ENCODE assay signal across 12 cellular contexts in the genomic region with DNA sequence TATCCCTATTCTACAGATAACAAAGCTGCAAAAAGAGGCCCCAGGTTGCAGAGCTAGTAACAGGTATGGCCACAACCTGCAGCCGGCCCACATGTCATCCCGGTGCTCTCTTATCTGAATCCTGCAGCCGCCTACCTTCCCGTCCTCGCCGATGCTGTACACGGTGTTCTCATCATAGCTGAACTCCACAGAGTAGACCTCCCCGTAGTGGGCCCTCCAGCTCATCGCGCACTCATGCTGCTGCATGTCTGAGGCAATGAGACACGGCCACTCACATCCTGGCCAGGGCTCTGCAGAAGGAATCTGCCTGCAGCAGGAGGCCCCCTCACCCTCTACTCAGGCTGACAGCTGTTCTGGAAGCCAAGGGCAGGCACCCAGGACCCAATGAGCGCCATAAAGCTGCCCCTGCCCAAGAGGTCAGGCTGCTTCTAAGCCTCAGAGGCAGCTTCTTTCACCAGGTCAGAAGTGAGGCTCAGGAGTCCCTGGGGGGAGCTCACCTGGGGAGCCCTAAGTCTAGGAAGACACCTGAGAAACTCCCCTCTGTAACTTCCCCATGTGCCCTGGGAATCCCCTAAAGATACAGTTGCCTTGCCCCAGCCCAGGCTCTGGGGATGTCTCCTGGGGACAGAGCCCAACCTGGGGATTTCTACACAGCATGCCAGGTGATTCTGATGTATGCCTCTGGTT. TPM values are rescaled to one million over a fixed set of nuclear protein-coding genes. Genes with fewer than 3 reads are reported as not detected.
DNase-seq lines count a peak whose midpoint lies in the region; ATAC-seq, FAIRE-seq and TF ChIP-seq lines count a peak whose summit lies in the region.
"Had no signal": no experiment of that assay in that cellular context is flagged by ENCODE, and none has a peak within 500 bp of the region (broad histone marks: within the 10 kb centered on the region; RNA-seq: fewer than 3 reads in every experiment).

No MANE protein-coding gene starts in this region.

- SMC1A ChIA-PET in GM12878 (lab: Charles Lee; ENCODE audit: uncharacterized antibody, unreplicated experiment), result interaction anchor here (0.8 to 9.3 kb wide), 23 partner anchors 9 to 203 kb away, joined by 3 to 251 read pairs (median 4); a partner anchor contains a TSS

- H3K4me3 Mint-ChIP-seq in CD8-positive, alpha-beta T cell, result no peak overlapping the region
- H3K4me3 Mint-ChIP-seq in activated T-helper 1 cell treated with anti-CD3 and anti-CD28 coated beads, Interleukin-12 subunit alpha, Interleukin-12 subunit beta, Interleukin-2, Interleukin-4 antibody, amounts not matched to agents 30 ng/mL and 10 ng/mL and 1 ng/mL, durations not matched to agents 14 hours and 24 hours and 36 hours, result no peak overlapping the region
- no peak overlapping the region for H3K4me3 Mint-ChIP-seq in osteocyte (ENCODE audit: unreplicated experiment)
- H3K4me3 Mint-ChIP-seq: T-helper 1 cell treated with Interleukin-12 subunit alpha and Interleukin-12 subunit beta and Interleukin-4 antibody, amounts not matched to agents 30 μg/mL and 1 μg/mL, for 36 hours had no signal

- H3K4me1 ChIP-seq in CD8-positive, alpha-beta T cell (ENCODE audit: insufficient read depth, low read length), result no peaks in the 10 kb centered on the region
- H3K4me1 ChIP-seq in GM12878 (ENCODE audit: control insufficient read depth, insufficient read depth, low read length) (peaks cover 33% of the 10 kb centered on the region), mucosa of descending colon (ENCODE audit: low read depth) (no peaks in the 10 kb centered on the region)

- H3K36me3 Mint-ChIP-seq in CD8-positive, alpha-beta T cell, result peaks cover 97% of the 10 kb centered on the region
- H3K36me3 Mint-ChIP-seq in activated T-helper 1 cell treated with anti-CD3 and anti-CD28 coated beads, Interleukin-12 subunit alpha, Interleukin-12 subunit beta, Interleukin-2, Interleukin-4 antibody, amounts not matched to agents 30 ng/mL and 10 ng/mL and 1 ng/mL, durations not matched to agents 14 hours and 24 hours and 36 hours (ENCODE audit: low read depth), result peaks cover 52% of the 10 kb centered on the region
- H3K36me3 Mint-ChIP-seq in osteocyte (ENCODE audit: unreplicated experiment), result peaks cover 60% of the 10 kb centered on the region

- no peak for DNase-seq in CD8-positive, alpha-beta T cell
- no peak for DNase-seq in GM12878 (ENCODE audit: low read depth, low spot score)
- DNase-seq in activated T-helper 1 cell treated with anti-CD3 and anti-CD28 coated beads, Interleukin-12 subunit alpha, Interleukin-12 subunit beta, Interleukin-2, Interleukin-4 antibody, amounts not matched to agents 30 ng/mL and 10 ng/mL and 1 ng/mL, durations not matched to agents 14 hours and 24 hours and 36 hours (ENCODE audit: low spot score), result no peak
- no peak for DNase-seq in NCI-H2029 treated with DMSO at 0.1 percent for 48 hours (lab: John Stamatoyannopoulos, UW)
- DNase-seq in osteocyte (ENCODE audit: extremely low spot score, unreplicated experiment), result no peak
- DNase-seq in mucosa of descending colon, result no peak

- no peak for TF ChIP-seq POLR2A in GM12878 (IDR thresholded peaks at IDR 0.05; ENCODE audit: low read depth, low read length)

- H3K9ac ChIP-seq in GM12878 (ENCODE audit: control insufficient read depth, insufficient read depth, low read length), result peak overlapping the region; percentile 54

- CTCF ChIA-PET in CD8-positive, alpha-beta T cell (lab: Charles Lee), result interaction anchor here (0.8 to 1.5 kb wide), 4 partner anchors 18 to 556 kb away, joined by 3 to 5 read pairs (median 4); a partner anchor contains a TSS
- CTCF ChIA-PET in GM12878 (lab: Yijun Ruan, JAX), result interaction anchor here (0.7 to 10.2 kb wide), 16 partner anchors 9 to 556 kb away, joined by 3 to 135 read pairs (median 5); a partner anchor contains a TSS

- no peak overlapping the region for H3K4me3 ChIP-seq in CD8-positive, alpha-beta T cell (ENCODE audit: low read depth, low read length)
- peak overlapping the region; percentile 54; the same call in 1 of the 2 replicates for H3K4me3 ChIP-seq in GM12878
- no peak overlapping the region for H3K4me3 ChIP-seq in mucosa of descending colon

- H3K27ac Mint-ChIP-seq in CD8-positive, alpha-beta T cell, result no peak overlapping the region
- no peak overlapping the region for H3K27ac Mint-ChIP-seq in activated T-helper 1 cell treated with anti-CD3 and anti-CD28 coated beads, Interleukin-12 subunit alpha, Interleukin-12 subunit beta, Interleukin-2, Interleukin-4 antibody, amounts not matched to agents 30 ng/mL and 10 ng/mL and 1 ng/mL, durations not matched to agents 14 hours and 24 hours and 36 hours
- no peak overlapping the region for H3K27ac Mint-ChIP-seq in osteocyte (ENCODE audit: unreplicated experiment)
- H3K27ac Mint-ChIP-seq: T-helper 1 cell treated with Interleukin-12 subunit alpha and Interleukin-12 subunit beta and Interleukin-4 antibody, amounts not matched to agents 30 μg/mL and 1 μg/mL, for 36 hours had no signal

- H3K79me2 ChIP-seq in GM12878 (ENCODE audit: control insufficient read depth, insufficient read depth, low read length), result peaks cover 32% of the 10 kb centered on the region

- H4K20me1 ChIP-seq in GM12878 (ENCODE audit: control insufficient read depth, insufficient read depth), result no peaks in the 10 kb centered on the region

- H3K9me3 ChIP-seq in CD8-positive, alpha-beta T cell (ENCODE audit: low read length), result no peaks in the 10 kb centered on the region
- H3K9me3 ChIP-seq in GM12878 (replicated peaks; ENCODE audit: control insufficient read depth, insufficient read depth, low read length) (no peaks in the 10 kb centered on the region; the same call in 2 of the 3 replicates), mucosa of descending colon (no peaks in the 10 kb centered on the region)

- H3K4me2 ChIP-seq in GM12878 (ENCODE audit: control insufficient read depth, insufficient read depth), result peak overlapping the region; percentile 66

- H2AFZ ChIP-seq in GM12878 (ENCODE audit: control insufficient read depth, low read depth, low read length), result no peak overlapping the region

- no peak overlapping the region for H3K27ac ChIP-seq in CD8-positive, alpha-beta T cell (ENCODE audit: low read depth, low read length)
- H3K27ac ChIP-seq in GM12878 (ENCODE audit: control insufficient read depth, insufficient read depth), result peak overlapping the region; percentile 49

- TF ChIP-seq RAD21 in GM12878 (IDR thresholded peaks at IDR 0.05; ENCODE audit: insufficient read depth, low read depth, low read length), result no peak

- no peaks in the 10 kb centered on the region for H3K27me3 ChIP-seq in CD8-positive, alpha-beta T cell (ENCODE audit: insufficient read depth, low read length)
- no peaks in the 10 kb centered on the region for H3K27me3 ChIP-seq in GM12878 (replicated peaks in 1 of 2; ENCODE audit: control insufficient read depth in 2 of 2, insufficient read depth in 2 of 2, low read length in 1 of 2)

- intact Hi-C loops in CD8-positive, alpha-beta T cell (cut with DNase I, micrococcal nuclease), result no loop called here
- intact Hi-C loops in GM12878 (cut with micrococcal nuclease; ENCODE audit: unreplicated experiment) (loop anchor here (1.0 to 5.0 kb wide), 2 partner anchors 19 to 84 kb away; no protein-coding TSS in a partner anchor), mucosa of descending colon (cut with DNase I, micrococcal nuclease) (no loop called here)
- intact Hi-C loops in activated T-helper 1 cell treated with anti-CD3 and anti-CD28 coated beads, Interleukin-12 subunit alpha, Interleukin-12 subunit beta, Interleukin-2, Interleukin-4 antibody, amounts not matched to agents 30 ng/mL and 10 ng/mL and 1 ng/mL, durations not matched to agents 14 hours and 24 hours and 36 hours (cut with micrococcal nuclease), result no loop called here

- no peaks in the 10 kb centered on the region for H3K4me1 Mint-ChIP-seq in CD8-positive, alpha-beta T cell (ENCODE audit: low read depth)
- H3K4me1 Mint-ChIP-seq in activated T-helper 1 cell treated with anti-CD3 and anti-CD28 coated beads, Interleukin-12 subunit alpha, Interleukin-12 subunit beta, Interleukin-2, Interleukin-4 antibody, amounts not matched to agents 30 ng/mL and 10 ng/mL and 1 ng/mL, durations not matched to agents 14 hours and 24 hours and 36 hours (ENCODE audit: low read depth), result no peaks in the 10 kb centered on the region
- H3K4me1 Mint-ChIP-seq in osteocyte (ENCODE audit: unreplicated experiment), result peaks cover 10% of the 10 kb centered on the region

- peaks cover 37% of the 10 kb centered on the region for H3K36me3 ChIP-seq in CD8-positive, alpha-beta T cell (ENCODE audit: insufficient read depth, low read length)
- H3K36me3 ChIP-seq in GM12878 (ENCODE audit: control insufficient read depth in 2 of 2, insufficient read depth in 2 of 2, low read length in 1 of 2) (peaks cover 27 to 39% of the 10 kb centered on the region in 2 experiments), mucosa of descending colon (ENCODE audit: low read depth) (peaks cover 3% of the 10 kb centered on the region)

- 75% methylated on average over 12 of the region's 12 CpGs for WGBS in GM12878 (ENCODE audit: insufficient coverage, insufficient replicate concordance, low lambda C conversion rate, missing lambda C conversion rate)

- TF ChIP-seq CTCF in CD8-positive, alpha-beta T cell (IDR thresholded peaks at IDR 0.05), result no peak
- no peak for TF ChIP-seq CTCF in GM12878 (IDR thresholded peaks at IDR 0.05 in 2 of 3, conservative IDR thresholded peaks at IDR 0.05 in 1 of 3; ENCODE audit: control insufficient read depth in 2 of 3, extremely low read depth in 1 of 3, insufficient read depth in 1 of 3, low read depth in 3 of 3, low read length in 3 of 3)
- no peak for TF ChIP-seq CTCF in osteocyte (IDR thresholded peaks at IDR 0.05)
- TF ChIP-seq CTCF in mucosa of descending colon (IDR thresholded peaks at IDR 0.05), result no peak

- no TSS peak for BruUV-seq in GM12878 (replicated peaks; lab: Mats Ljungman, UMichigan)

- FAIRE-seq in GM12878 (lab: Jason Lieb, UNC), result peak; percentile 35
- FAIRE-seq: endothelial cell of umbilical vein, H1 had no signal

- H3K27me3 Mint-ChIP-seq in CD8-positive, alpha-beta T cell (ENCODE audit: low read depth), result no peaks in the 10 kb centered on the region
- no peaks in the 10 kb centered on the region for H3K27me3 Mint-ChIP-seq in activated T-helper 1 cell treated with anti-CD3 and anti-CD28 coated beads, Interleukin-12 subunit alpha, Interleukin-12 subunit beta, Interleukin-2, Interleukin-4 antibody, amounts not matched to agents 30 ng/mL and 10 ng/mL and 1 ng/mL, durations not matched to agents 14 hours and 24 hours and 36 hours (ENCODE audit: insufficient read depth)
- H3K27me3 Mint-ChIP-seq in osteocyte (ENCODE audit: unreplicated experiment), result no peaks in the 10 kb centered on the region

- RAD21 ChIA-PET in GM12878 (lab: Charles Lee; ENCODE audit: unreplicated experiment), result interaction anchor here (0.8 to 8.4 kb wide), 20 partner anchors 11 to 640 kb away, joined by 3 to 230 read pairs (median 6); a partner anchor contains a TSS

- peak in 1 of 2 experiments; percentile 15; a peak in 1 of 4 replicates for TF ChIP-seq EP300 in GM12878 (IDR thresholded peaks at IDR 0.05; ENCODE audit: borderline replicate concordance in 1 of 2, control insufficient read depth in 1 of 2, low read depth in 2 of 2, low read length in 2 of 2)

- POLR2A ChIA-PET in CD8-positive, alpha-beta T cell (lab: Charles Lee), result interaction anchor here (0.6 kb wide), 1 partner anchor 22 kb away, joined by 3 read pairs; no protein-coding TSS in a partner anchor
- POLR2A ChIA-PET in GM12878 (lab: Charles Lee), result interaction anchor here (0.9 to 9.9 kb wide), 18 partner anchors 10 to 200 kb away, joined by 3 to 299 read pairs (median 8); a partner anchor contains a TSS

- no peaks in the 10 kb centered on the region for H3K9me3 Mint-ChIP-seq in CD8-positive, alpha-beta T cell
- peaks cover 2% of the 10 kb centered on the region for H3K9me3 Mint-ChIP-seq in activated T-helper 1 cell treated with anti-CD3 and anti-CD28 coated beads, Interleukin-12 subunit alpha, Interleukin-12 subunit beta, Interleukin-2, Interleukin-4 antibody, amounts not matched to agents 30 ng/mL and 10 ng/mL and 1 ng/mL, durations not matched to agents 14 hours and 24 hours and 36 hours
- no peaks in the 10 kb centered on the region for H3K9me3 Mint-ChIP-seq in osteocyte (ENCODE audit: unreplicated experiment)

- ATAC-seq in CD8-positive, alpha-beta T cell, result peak; percentile 38
- ATAC-seq in GM19035 (IDR thresholded peaks at IDR 0.05; ENCODE audit: unreplicated experiment) (peak; percentile 53), HG02763 (IDR thresholded peaks at IDR 0.05; ENCODE audit: unreplicated experiment) (peak; percentile 42), GM12878 (peak; percentile 72), mucosa of descending colon (no peak)

- in situ Hi-C loops in GM12878 (cut with MboI), result no loop called here

RNA-seq across cellular contexts. Expression of a gene that starts 17.9 kb away (rescaled TPM):
- total RNA-seq in CD8-positive, alpha-beta T cell, result 10 to 100 TPM; 14.0 to 15.2 TPM
- 111 and 122 TPM in 2 replicates for total RNA-seq in GM12878 (2013; cell fraction: nucleolus; rRNA removed)
- total RNA-seq in GM12878 (2014; rRNA removed), result 61.3 and 61.5 TPM in 2 replicates
- 48.3 and 50.8 TPM in 2 replicates for total RNA-seq in GM12878 (2014; rRNA removed; fragmentation: Illumina TruSeq; extraction: Trizol)
- 55.3 and 58.0 TPM in 2 replicates for total RNA-seq in GM12878 (2021)
- polyA plus RNA-seq in GM12878 (2011; ENCODE audit: low read depth), result 30.9 TPM
- polyA plus RNA-seq in GM12878 (2011; rRNA removed), result 64.3 and 64.5 TPM in 2 replicates
- polyA plus RNA-seq in GM12878 (2011; cell fraction: cytosol; rRNA removed), result 66.1 and 70.1 TPM in 2 replicates
- polyA plus RNA-seq in GM12878 (2011; cell fraction: nucleus; rRNA removed), result 56.5 and 56.8 TPM in 2 replicates
- polyA plus RNA-seq in GM12878 (2012), result 44.2 and 50.8 TPM in 2 replicates
- 42.5 and 46.0 TPM in 2 replicates for polyA plus RNA-seq in GM12878 (2014; fragmentation: Illumina TruSeq; extraction: Trizol)
- 10 to 100 TPM in 1 of 2 experiments, 1 to 10 TPM in 1; 8.7 to 12.9 TPM for polyA plus RNA-seq in GM12878 (2014; fragmentation: Nextera tagmentation; extraction: Ambion mirVana)
- polyA plus RNA-seq in GM12878 (2014; rRNA removed), result 49.6 and 54.6 TPM in 2 replicates
- 10 to 100 TPM; 56.7 to 57.7 TPM for polyA plus RNA-seq in GM12878 (2016; fragmentation: Nextera tagmentation; extraction: Ambion mirVana)
- 66.1 and 105 TPM in 2 replicates for polyA minus RNA-seq in GM12878 (2011; rRNA and poly(A)+ RNA removed)
- 22.8 and 23.1 TPM in 2 replicates for polyA minus RNA-seq in GM12878 (2011; cell fraction: cytosol; rRNA and poly(A)+ RNA removed)
- polyA minus RNA-seq in GM12878 (2011; cell fraction: nucleus; rRNA and poly(A)+ RNA removed), result 65.0 and 93.4 TPM in 2 replicates
- 58.8 and 58.9 TPM in 2 replicates for total RNA-seq in activated T-helper 1 cell treated with anti-CD3 and anti-CD28 coated beads, Interleukin-12 subunit alpha, Interleukin-12 subunit beta, Interleukin-2, Interleukin-4 antibody, amounts not matched to agents 30 ng/mL and 10 ng/mL and 1 ng/mL, durations not matched to agents 14 hours and 24 hours and 36 hours
- 38.6 and 39.1 TPM in 2 replicates for total RNA-seq in osteocyte
- 10 to 100 TPM; 34.4 to 42.0 (median 41.2) TPM for total RNA-seq in mucosa of descending colon

RNA-seq across cellular contexts. Expression of a gene that starts 22.9 kb away (rescaled TPM):
- 10 to 100 TPM; 43.3 to 46.6 TPM for total RNA-seq in CD8-positive, alpha-beta T cell
- 127 and 142 TPM in 2 replicates for total RNA-seq in GM12878 (2013; cell fraction: nucleolus; rRNA removed)
- total RNA-seq in GM12878 (2014; rRNA removed) (26.0 TPM in 2 replicates), GM12878 (2014; rRNA removed; fragmentation: Illumina TruSeq; extraction: Trizol) (13.3 and 15.8 TPM in 2 replicates), GM12878 (2021) (27.4 TPM in 2 replicates), osteocyte (10.8 and 11.1 TPM in 2 replicates), mucosa of descending colon (10 to 100 TPM in 2 of 3 donors, 1 to 10 TPM in 1; 6.4 to 15.4 (median 10.1) TPM)
- 11.4 TPM for polyA plus RNA-seq in GM12878 (2011; ENCODE audit: low read depth)
- polyA plus RNA-seq in GM12878 (2011; rRNA removed) (61.8 and 83.3 TPM in 2 replicates), GM12878 (2014; fragmentation: Illumina TruSeq; extraction: Trizol) (13.7 and 17.8 TPM in 2 replicates), GM12878 (2014; fragmentation: Nextera tagmentation; extraction: Ambion mirVana) (10 to 100 TPM in 1 of 2 experiments, 1 to 10 TPM in 1; 7.6 to 10.1 TPM), GM12878 (2014; rRNA removed) (31.9 and 37.2 TPM in 2 replicates), GM12878 (2016; fragmentation: Nextera tagmentation; extraction: Ambion mirVana) (10 to 100 TPM; 13.4 to 15.2 TPM)
- polyA plus RNA-seq in GM12878 (2011; cell fraction: cytosol; rRNA removed), result 79.6 and 99.6 TPM in 2 replicates
- polyA plus RNA-seq in GM12878 (2011; cell fraction: nucleus; rRNA removed), result 285 and 340 TPM in 2 replicates
- 19.4 and 28.1 TPM in 2 replicates for polyA plus RNA-seq in GM12878 (2012)
- 59.1 and 118 TPM in 2 replicates for polyA minus RNA-seq in GM12878 (2011; rRNA and poly(A)+ RNA removed)
- polyA minus RNA-seq in GM12878 (2011; cell fraction: cytosol; rRNA and poly(A)+ RNA removed), result 27.2 and 29.9 TPM in 2 replicates
- polyA minus RNA-seq in GM12878 (2011; cell fraction: nucleus; rRNA and poly(A)+ RNA removed), result 68.1 and 80.8 TPM in 2 replicates
- total RNA-seq in activated T-helper 1 cell treated with anti-CD3 and anti-CD28 coated beads, Interleukin-12 subunit alpha, Interleukin-12 subunit beta, Interleukin-2, Interleukin-4 antibody, amounts not matched to agents 30 ng/mL and 10 ng/mL and 1 ng/mL, durations not matched to agents 14 hours and 24 hours and 36 hours, result 34.6 and 35.4 TPM in 2 replicates

RNA-seq across cellular contexts. Expression of a gene that starts 40.6 kb away (rescaled TPM):
- 10 to 100 TPM; 18.8 to 21.8 TPM for total RNA-seq in CD8-positive, alpha-beta T cell
- total RNA-seq in GM12878 (2013; cell fraction: nucleolus; rRNA removed), result 69.2 and 83.7 TPM in 2 replicates
- total RNA-seq in GM12878 (2014; rRNA removed), result 2.4 and 2.9 TPM in 2 replicates
- total RNA-seq in GM12878 (2014; rRNA removed; fragmentation: Illumina TruSeq; extraction: Trizol), result 3.3 and 4.3 TPM in 2 replicates
- 3.0 and 5.2 TPM in 2 replicates for total RNA-seq in GM12878 (2021)
- 18.1 TPM for polyA plus RNA-seq in GM12878 (2011; ENCODE audit: low read depth)
- polyA plus RNA-seq in GM12878 (2011; rRNA removed), result 16.7 and 20.7 TPM in 2 replicates
- polyA plus RNA-seq in GM12878 (2011; cell fraction: cytosol; rRNA removed), result 18.6 and 18.9 TPM in 2 replicates
- polyA plus RNA-seq in GM12878 (2011; cell fraction: nucleus; rRNA removed), result 12.3 and 14.9 TPM in 2 replicates
- 25.4 and 32.2 TPM in 2 replicates for polyA plus RNA-seq in GM12878 (2012)
- polyA plus RNA-seq in GM12878 (2014; fragmentation: Illumina TruSeq; extraction: Trizol), result 3.2 and 3.7 TPM in 2 replicates
- polyA plus RNA-seq in GM12878 (2014; fragmentation: Nextera tagmentation; extraction: Ambion mirVana), result 1 to 10 TPM in 1 of 2 experiments, under 1 TPM in 1; 0.85 to 1.1 TPM
- polyA plus RNA-seq in GM12878 (2014; rRNA removed), result 3.1 and 3.3 TPM in 2 replicates
- 10 to 100 TPM; 11.2 to 12.4 TPM for polyA plus RNA-seq in GM12878 (2016; fragmentation: Nextera tagmentation; extraction: Ambion mirVana)
- 21.2 and 24.0 TPM in 2 replicates for polyA minus RNA-seq in GM12878 (2011; rRNA and poly(A)+ RNA removed)
- 6.5 and 8.0 TPM in 2 replicates for polyA minus RNA-seq in GM12878 (2011; cell fraction: cytosol; rRNA and poly(A)+ RNA removed)
- polyA minus RNA-seq in GM12878 (2011; cell fraction: nucleus; rRNA and poly(A)+ RNA removed), result 20.4 and 28.7 TPM in 2 replicates
- total RNA-seq in activated T-helper 1 cell treated with anti-CD3 and anti-CD28 coated beads, Interleukin-12 subunit alpha, Interleukin-12 subunit beta, Interleukin-2, Interleukin-4 antibody, amounts not matched to agents 30 ng/mL and 10 ng/mL and 1 ng/mL, durations not matched to agents 14 hours and 24 hours and 36 hours, result 2.9 and 4.5 TPM in 2 replicates
- 0.18 TPM in 1 of 2 replicates, not detected in the other for total RNA-seq in osteocyte
- 10 to 100 TPM; 14.7 to 30.1 (median 20.9) TPM for total RNA-seq in mucosa of descending colon
- total RNA-seq: H1 had no signal
- polyA plus RNA-seq: H1 had no signal

RNA-seq across cellular contexts. Expression of a gene that starts 45.2 kb away (rescaled TPM):
- total RNA-seq in CD8-positive, alpha-beta T cell, result not detected
- not detected in 2 replicates for total RNA-seq in GM12878 (2013; cell fraction: nucleolus; rRNA removed)
- not detected in 2 replicates for total RNA-seq in GM12878 (2014; rRNA removed)
- not detected in 2 replicates for total RNA-seq in GM12878 (2014; rRNA removed; fragmentation: Illumina TruSeq; extraction: Trizol)
- not detected in 2 replicates for total RNA-seq in GM12878 (2021)
- not detected for polyA plus RNA-seq in GM12878 (2011; ENCODE audit: low read depth)
- 0.14 and 0.15 TPM in 2 replicates for polyA plus RNA-seq in GM12878 (2011; rRNA removed)
- polyA plus RNA-seq in GM12878 (2011; cell fraction: cytosol; rRNA removed), result 0.06 and 0.10 TPM in 2 replicates
- polyA plus RNA-seq in GM12878 (2011; cell fraction: nucleus; rRNA removed), result 0.57 and 0.87 TPM in 2 replicates
- polyA plus RNA-seq in GM12878 (2012), result not detected in 2 replicates
- not detected in 2 replicates for polyA plus RNA-seq in GM12878 (2014; fragmentation: Illumina TruSeq; extraction: Trizol)
- polyA plus RNA-seq in GM12878 (2014; fragmentation: Nextera tagmentation; extraction: Ambion mirVana), result not detected
- not detected in 2 replicates for polyA plus RNA-seq in GM12878 (2014; rRNA removed)
- not detected for polyA plus RNA-seq in GM12878 (2016; fragmentation: Nextera tagmentation; extraction: Ambion mirVana)
- not detected in 2 replicates for polyA minus RNA-seq in GM12878 (2011; rRNA and poly(A)+ RNA removed)
- not detected in 2 replicates for polyA minus RNA-seq in GM12878 (2011; cell fraction: cytosol; rRNA and poly(A)+ RNA removed)
- polyA minus RNA-seq in GM12878 (2011; cell fraction: nucleus; rRNA and poly(A)+ RNA removed), result not detected in 2 replicates
- total RNA-seq in activated T-helper 1 cell treated with anti-CD3 and anti-CD28 coated beads, Interleukin-12 subunit alpha, Interleukin-12 subunit beta, Interleukin-2, Interleukin-4 antibody, amounts not matched to agents 30 ng/mL and 10 ng/mL and 1 ng/mL, durations not matched to agents 14 hours and 24 hours and 36 hours, result not detected in 2 replicates
- not detected in 2 replicates for total RNA-seq in osteocyte
- not detected for total RNA-seq in mucosa of descending colon
- total RNA-seq: endothelial cell of umbilical vein, H1, myocyte had no signal
- polyA plus RNA-seq: endothelial cell of umbilical vein, H1 had no signal
